Comparison of ENCODE assay signal across 12 cellular contexts in genomic region chr3:11510001-11510760, GRCh38.
DNase-seq lines count a peak whose midpoint lies in the region; ATAC-seq and TF ChIP-seq lines count a peak whose summit lies in the region.
"Had no signal": no experiment of that assay in that cellular context is flagged by ENCODE, and none has a peak within 500 bp of the region (broad histone marks: within the 10 kb centered on the region; RNA-seq: fewer than 3 reads in every experiment).

No MANE protein-coding gene starts in this region.

- TF ChIP-seq CTCF in vagina (IDR thresholded peaks at IDR 0.05): no peak

- peaks cover 16 to 34% of the 10 kb centered on the region in 2 donors for H3K4me1 ChIP-seq in muscle layer of duodenum (ENCODE audit: control insufficient read depth in 1 of 2, insufficient read depth in 2 of 2, low read length in 2 of 2)
- peaks cover 49% of the 10 kb centered on the region for H3K4me1 ChIP-seq in vagina

- H3K9me3 Mint-ChIP-seq in naive thymus-derived CD8-positive, alpha-beta T cell: no peaks in the 10 kb centered on the region
- peaks cover 8% of the 10 kb centered on the region for H3K9me3 Mint-ChIP-seq in activated CD4-positive, alpha-beta T cell treated with anti-CD3 and anti-CD28 coated beads, Interleukin-2, amount 10 ng/mL, durations not matched to agents 7 days and 5 days

- H3K4me3 ChIP-seq in muscle layer of duodenum (ENCODE audit: low read depth in 1 of 2, low read length in 2 of 2) (peak overlapping the region in 1 of 2 donors; percentile 8), vagina (no peak overlapping the region)

- peak overlapping the region in 2 of 10 donors; percentile 10 to 82 for H3K27ac Mint-ChIP-seq in naive thymus-derived CD8-positive, alpha-beta T cell
- no peak overlapping the region for H3K27ac Mint-ChIP-seq in activated CD4-positive, alpha-beta T cell treated with anti-CD3 and anti-CD28 coated beads, Interleukin-2, amount 10 ng/mL, durations not matched to agents 7 days and 5 days

- H3K9me3 ChIP-seq in muscle layer of duodenum (ENCODE audit: control insufficient read depth in 1 of 2, low read length in 2 of 2) (no peaks in the 10 kb centered on the region), vagina (no peaks in the 10 kb centered on the region)

- H3K27me3 ChIP-seq in muscle layer of duodenum (ENCODE audit: low read depth, low read length) (no peaks in the 10 kb centered on the region), vagina (no peaks in the 10 kb centered on the region)

- CTCF ChIA-PET in activated CD4-positive, alpha-beta T cell treated with anti-CD3 and anti-CD28 coated beads, Interleukin-2, amount 10 ng/mL, durations not matched to agents 7 days and 5 days (lab: Charles Lee): interaction anchor here (1.6 kb wide), 1 partner anchor 10 kb away, joined by 4 read pairs; no protein-coding TSS in a partner anchor

- no peak overlapping the region for H3K4me3 Mint-ChIP-seq in naive thymus-derived CD8-positive, alpha-beta T cell
- H3K4me3 Mint-ChIP-seq in activated CD4-positive, alpha-beta T cell treated with anti-CD3 and anti-CD28 coated beads, Interleukin-2, amount 10 ng/mL, durations not matched to agents 7 days and 5 days: no peak overlapping the region

- no peak for TF ChIP-seq POLR2A in vagina (IDR thresholded peaks at IDR 0.05)

- peaks cover 0 to 17% (median 4%) of the 10 kb centered on the region in 3 donors for H3K36me3 Mint-ChIP-seq in naive thymus-derived CD8-positive, alpha-beta T cell
- peaks cover 1% of the 10 kb centered on the region for H3K36me3 Mint-ChIP-seq in activated CD4-positive, alpha-beta T cell treated with anti-CD3 and anti-CD28 coated beads, Interleukin-2, amount 10 ng/mL, durations not matched to agents 7 days and 5 days (ENCODE audit: low read depth)

- H3K27ac ChIP-seq in cingulate gyrus (ENCODE audit: low read depth, low read length) (peak overlapping the region; percentile 52), muscle layer of duodenum (ENCODE audit: low read length) (peak overlapping the region; percentile 56), vagina (peak overlapping the region; percentile 79)
- H3K27ac ChIP-seq: HL-60 had no signal

- no peaks in the 10 kb centered on the region for H3K36me3 ChIP-seq in muscle layer of duodenum (ENCODE audit: control insufficient read depth in 1 of 2, insufficient read depth in 2 of 2, low read length in 2 of 2)
- no peaks in the 10 kb centered on the region for H3K36me3 ChIP-seq in vagina

- peaks cover 2 to 16% (median 3%) of the 10 kb centered on the region in 4 donors for H3K4me1 Mint-ChIP-seq in naive thymus-derived CD8-positive, alpha-beta T cell
- peaks cover 16% of the 10 kb centered on the region for H3K4me1 Mint-ChIP-seq in activated CD4-positive, alpha-beta T cell treated with anti-CD3 and anti-CD28 coated beads, Interleukin-2, amount 10 ng/mL, durations not matched to agents 7 days and 5 days

- POLR2A ChIA-PET in naive thymus-derived CD8-positive, alpha-beta T cell (lab: Charles Lee): no interaction called here
- POLR2A ChIA-PET in activated CD4-positive, alpha-beta T cell treated with anti-CD3 and anti-CD28 coated beads, Interleukin-2, amount 10 ng/mL, durations not matched to agents 7 days and 5 days (lab: Charles Lee): no interaction called here

- intact Hi-C loops in Right ventricle myocardium superior (cut with DNase I) (no loop called here), Right ventricle myocardium inferior (cut with DNase I) (loop anchor here (5.0 kb wide), 1 partner anchor 33 kb away; no protein-coding TSS in a partner anchor), vagina (cut with DNase I) (no loop called here)

- DNase-seq in Right ventricle myocardium superior (peak; percentile 56), Right ventricle myocardium inferior (ENCODE audit: missing footprints) (no peak), vagina (ENCODE audit: extremely low spot score in 2 of 2) (no peak), NCI-H1105 (lab: John Stamatoyannopoulos, UW) (no peak)
- no peak for DNase-seq in naive thymus-derived CD8-positive, alpha-beta T cell
- no peak for DNase-seq in activated CD4-positive, alpha-beta T cell treated with anti-CD3 and anti-CD28 coated beads, Interleukin-2, amount 10 ng/mL, durations not matched to agents 7 days and 5 days
- DNase-seq: activated CD4-positive, alpha-beta T cell treated with anti-CD3 and anti-CD28 coated beads for 48 hours; GOT3; NCI-H526 treated with DMSO at 0.1 percent for 48 hours had no signal

- no peaks in the 10 kb centered on the region for H3K27me3 Mint-ChIP-seq in naive thymus-derived CD8-positive, alpha-beta T cell
- no peaks in the 10 kb centered on the region for H3K27me3 Mint-ChIP-seq in activated CD4-positive, alpha-beta T cell treated with anti-CD3 and anti-CD28 coated beads, Interleukin-2, amount 10 ng/mL, durations not matched to agents 7 days and 5 days

- ATAC-seq in Right ventricle myocardium superior (ENCODE audit: poor library complexity) (no peak), Right ventricle myocardium inferior (no peak)
- no peak for ATAC-seq in naive thymus-derived CD8-positive, alpha-beta T cell
